1 cellular context compared by ENCODE assay signal in the genomic region with DNA sequence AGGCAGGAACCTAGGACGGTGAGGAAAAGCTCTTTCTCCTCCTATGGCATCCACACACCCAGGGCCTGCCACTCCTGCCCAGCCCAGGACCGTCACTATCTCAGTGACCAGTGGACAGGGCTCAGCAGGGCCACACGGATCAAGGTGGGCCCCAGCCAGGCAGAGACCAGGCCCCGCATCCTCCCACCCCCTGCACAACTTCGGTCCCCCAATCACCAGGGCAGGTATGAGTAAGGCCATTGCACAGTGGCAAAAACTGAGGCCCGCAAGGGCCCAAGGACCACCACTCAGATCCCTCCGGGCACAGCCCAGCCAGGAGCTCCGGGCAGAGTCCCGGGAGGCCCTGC.
TF ChIP-seq lines count a peak whose summit lies in the region.

No MANE protein-coding gene starts in this region.

TF ChIP-seq in A549, 52 proteins besides CTCF, POLR2A, EP300 and RAD21 (continued from another document):
- TF ChIP-seq, protein P1, sequence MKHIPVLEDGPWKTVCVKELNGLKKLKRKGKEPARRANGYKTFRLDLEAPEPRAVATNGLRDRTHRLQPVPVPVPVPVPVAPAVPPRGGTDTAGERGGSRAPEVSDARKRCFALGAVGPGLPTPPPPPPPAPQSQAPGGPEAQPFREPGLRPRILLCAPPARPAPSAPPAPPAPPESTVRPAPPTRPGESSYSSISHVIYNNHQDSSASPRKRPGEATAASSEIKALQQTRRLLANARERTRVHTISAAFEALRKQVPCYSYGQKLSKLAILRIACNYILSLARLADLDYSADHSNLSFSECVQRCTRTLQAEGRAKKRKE (CRISPR knock-in tag; IDR thresholded peaks at IDR 0.05; ENCODE audit: low read depth) = no peak
- TF ChIP-seq MAFK (IDR thresholded peaks at IDR 0.05; ENCODE audit: partially characterized antibody) (no peak), FOSB (CRISPR knock-in tag; IDR thresholded peaks at IDR 0.05) (no peak), RNF2 (IDR thresholded peaks at IDR 0.05; ENCODE audit: borderline replicate concordance, low read depth) (no peak)
